20 cellular contexts compared by ENCODE assay signal in the genomic region with DNA sequence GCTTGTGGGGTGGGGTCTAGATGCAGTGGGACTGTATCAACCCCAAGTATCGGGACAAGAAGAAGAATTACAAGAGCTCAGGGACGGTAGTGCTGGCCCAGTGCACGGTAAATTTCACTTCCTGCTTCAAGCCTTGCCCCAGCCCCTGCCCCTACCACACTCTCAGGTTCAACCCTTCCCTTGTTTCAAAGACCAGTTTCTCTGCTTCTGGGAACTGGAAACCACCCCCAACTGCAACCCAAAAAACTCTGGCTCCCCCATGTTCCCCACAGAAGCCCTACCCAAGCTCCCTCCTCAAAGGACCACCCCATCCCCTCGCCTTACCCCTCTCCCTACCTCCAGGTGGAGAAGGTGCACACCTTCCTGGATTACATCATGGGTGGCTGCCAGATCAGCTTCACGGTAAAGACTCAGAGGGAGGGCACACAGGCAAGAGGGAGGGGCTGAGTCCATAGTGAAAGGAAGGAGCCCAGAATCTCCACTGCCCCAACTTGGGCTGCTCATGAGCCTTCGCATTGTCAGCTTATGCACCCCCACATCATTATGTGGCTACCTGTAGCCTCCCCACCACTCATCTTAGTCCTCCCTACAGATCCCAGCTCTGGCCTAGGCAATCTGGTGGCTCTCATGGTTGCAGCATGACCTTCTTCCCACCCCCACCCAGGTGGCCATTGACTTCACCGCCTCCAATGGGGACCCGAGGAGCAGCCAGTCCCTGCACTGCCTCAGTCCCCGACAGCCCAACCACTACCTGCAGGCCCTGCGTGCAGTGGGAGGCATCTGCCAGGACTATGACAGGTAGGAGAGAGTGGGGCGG. TPM values are rescaled to one million over a fixed set of nuclear protein-coding genes. Genes with fewer than 3 reads are reported as not detected.
A peak's percentile ranks its signal among the peaks of the same experiment; 100 is the strongest.
DNase-seq lines count a peak whose midpoint lies in the region; ATAC-seq and TF ChIP-seq lines count a peak whose summit lies in the region.
"Had no signal": no experiment of that assay in that cellular context is flagged by ENCODE, and none has a peak within 500 bp of the region (broad histone marks: within the 10 kb centered on the region; RNA-seq: fewer than 3 reads in every experiment).

No MANE protein-coding gene starts in this region.

- no peak overlapping the region for H3K4me3 Mint-ChIP-seq in Calu3 (ENCODE audit: low read depth, unreplicated experiment)
- H3K4me3 Mint-ChIP-seq: WTC11 had no signal

- H3K36me3 Mint-ChIP-seq in Calu3 (ENCODE audit: insufficient read depth, unreplicated experiment): peaks cover under 1% of the 10 kb centered on the region
- H3K36me3 Mint-ChIP-seq: WTC11 had no signal

- peak; percentile 30 for DNase-seq in NCI-H2196 (lab: John Stamatoyannopoulos, UW; ENCODE audit: unreplicated experiment)
- no peak for DNase-seq in NCI-H2196 treated with DMSO at 0.1 percent for 48 hours (lab: John Stamatoyannopoulos, UW; ENCODE audit: unreplicated experiment)
- peak; percentile 68 for DNase-seq in NCI-H69 (lab: John Stamatoyannopoulos, UW)
- no peak for DNase-seq in mucosa of descending colon
- no peak for DNase-seq in activated T-cell treated with anti-CD3 and anti-CD28 coated beads, Interleukin-2, amount 50 U/mL, for 48 hours
- DNase-seq in Calu3: no peak
- no peak for DNase-seq in AG08396 (ENCODE audit: low spot score)
- DNase-seq: ACHN; amniotic stem cell; heart right ventricle; NCI-H2227 treated with DMSO at 0.1 percent for 48 hours; stimulated activated CD4-positive, alpha-beta T cell treated with anti-CD3 and anti-CD28 coated beads, Interleukin-12 subunit alpha, Interleukin-12 subunit beta, amount 100 ng/mL, for 4 hours had no signal

- TF ChIP-seq CTCF in mucosa of descending colon (IDR thresholded peaks at IDR 0.05) (no peak), Calu3 (IDR thresholded peaks at IDR 0.05; ENCODE audit: unreplicated experiment) (no peak)

- no peaks in the 10 kb centered on the region for H3K4me1 Mint-ChIP-seq in Calu3 (ENCODE audit: low read depth, unreplicated experiment)

- peaks cover 51% of the 10 kb centered on the region for H3K27me3 Mint-ChIP-seq in Calu3 (ENCODE audit: unreplicated experiment)

- H3K27ac Mint-ChIP-seq in Calu3 (ENCODE audit: unreplicated experiment): no peak overlapping the region
- H3K27ac Mint-ChIP-seq: WTC11 had no signal

- ATAC-seq in GM19395 (IDR thresholded peaks at IDR 0.05; ENCODE audit: unreplicated experiment): peak; percentile 62
- ATAC-seq in mucosa of descending colon: peak; percentile 49
- ATAC-seq: heart right ventricle, WTC11 had no signal

- intact Hi-C loops in mucosa of descending colon (cut with DNase I, micrococcal nuclease) (no loop called here), Calu3 (cut with micrococcal nuclease; ENCODE audit: unreplicated experiment) (no loop called here)

- H3K4me1 ChIP-seq in mucosa of descending colon (ENCODE audit: low read depth): peaks cover 20% of the 10 kb centered on the region

- H3K36me3 ChIP-seq in mucosa of descending colon (ENCODE audit: low read depth): no peaks in the 10 kb centered on the region
- H3K36me3 ChIP-seq: heart right ventricle, Peyer's patch had no signal

- no peak overlapping the region for H3K4me3 ChIP-seq in mucosa of descending colon
- H3K4me3 ChIP-seq: coronary artery, heart right ventricle, Peyer's patch had no signal

- H3K9me3 Mint-ChIP-seq in Calu3 (ENCODE audit: low read depth, unreplicated experiment): no peaks in the 10 kb centered on the region
- H3K9me3 Mint-ChIP-seq: WTC11 had no signal

- CTCF ChIA-PET in Calu3 (lab: Charles Lee): no interaction called here

- no TSS peak for BruUV-seq in Calu3 (replicated peaks; lab: Mats Ljungman, UMichigan)

- H3K9me3 ChIP-seq in mucosa of descending colon: no peaks in the 10 kb centered on the region
- H3K9me3 ChIP-seq: heart right ventricle, Peyer's patch had no signal

RNA-seq across cellular contexts. Expression of a gene that starts 4.3 kb away (rescaled TPM):
- total RNA-seq in mucosa of descending colon (1 to 10 TPM in 1 of 3 donors, under 1 TPM in 1, not detected in 1; 0.14 to 2.2 TPM), Calu3 (2022) (not detected in 2 replicates)
- total RNA-seq: H4, kidney epithelial cell, LHCN-M2, mononuclear cell, WTC11 had no signal

RNA-seq across cellular contexts. Expression of a gene that starts 18.4 kb away (rescaled TPM):
- 100 to 1,000 TPM in 2 of 3 donors, 10 to 100 TPM in 1; 64.7 to 150 (median 150) TPM for total RNA-seq in mucosa of descending colon
- total RNA-seq in Calu3 (2022): 38.0 and 43.6 TPM in 2 replicates

RNA-seq across cellular contexts. Expression of a gene that starts 23.9 kb away (rescaled TPM):
- total RNA-seq in mucosa of descending colon: 1 to 10 TPM; 1.4 to 2.7 (median 1.5) TPM
- total RNA-seq in Calu3 (2022): 0.33 and 0.42 TPM in 2 replicates

RNA-seq across cellular contexts. Expression of a gene that starts 38.9 kb away (rescaled TPM):
- 100 to 1,000 TPM in 1 of 3 donors, 10 to 100 TPM in 2; 65.8 to 101 (median 84.9) TPM for total RNA-seq in mucosa of descending colon
- total RNA-seq in Calu3 (2022): 58.2 and 63.4 TPM in 2 replicates

RNA-seq across cellular contexts. Expression of a gene that starts 39.1 kb away (rescaled TPM):
- total RNA-seq in mucosa of descending colon: 1 to 10 TPM; 2.3 to 4.5 (median 2.8) TPM
- total RNA-seq in Calu3 (2022): 1.8 and 2.3 TPM in 2 replicates

Comparison
In these comparisons a context has a peak if more than half of its experiments do, and no peak if none do; other contexts are left out.
1. DNase-seq: peak in NCI-H2196 (single experiment) and NCI-H69 (single experiment); none in NCI-H2196 treated with DMSO at 0.1 percent for 48 hours (single experiment), mucosa of descending colon (0 of 3), activated T-cell treated with anti-CD3 and anti-CD28 coated beads, Interleukin-2, amount 50 U/mL, for 48 hours (0 of 2), Calu3 (single experiment) and AG08396 (single experiment).